15 cellular contexts compared by ENCODE assay signal in the genomic region with DNA sequence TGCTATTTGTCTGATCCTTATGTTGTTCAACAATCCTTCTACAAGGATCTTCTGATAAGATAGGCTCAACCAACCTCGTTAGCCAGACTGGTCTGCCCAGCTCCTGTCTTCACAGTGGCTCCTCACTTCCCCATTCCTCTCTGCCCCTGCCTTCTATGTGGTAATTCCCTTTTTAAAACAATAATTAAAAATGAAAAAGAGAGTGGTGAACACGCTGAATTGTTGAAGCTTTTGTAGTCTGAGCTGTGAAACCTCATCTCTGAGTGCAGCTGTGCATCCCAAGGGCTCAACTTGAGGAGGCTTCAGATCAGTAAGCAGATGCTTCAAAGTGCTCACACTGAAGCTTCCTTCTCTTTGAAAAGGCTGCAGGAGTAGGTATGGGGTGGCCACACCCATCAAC.
DNase-seq lines count a peak whose midpoint lies in the region; ATAC-seq and TF ChIP-seq lines count a peak whose summit lies in the region.
"Had no signal": no experiment of that assay in that cellular context is flagged by ENCODE, and none has a peak within 500 bp of the region (broad histone marks: within the 10 kb centered on the region; RNA-seq: fewer than 3 reads in every experiment).

No MANE protein-coding gene starts in this region.

- H3K4me3 Mint-ChIP-seq in IgD-negative memory B cell = no peak overlapping the region
- H3K4me3 Mint-ChIP-seq: neural crest cell had no signal

- peaks cover 16 to 35% (median 33%) of the 10 kb centered on the region in 3 donors for H3K4me1 Mint-ChIP-seq in IgD-negative memory B cell

- no peak overlapping the region for H3K4me3 ChIP-seq in lower lobe of right lung
- H3K4me3 ChIP-seq: BLaER1, breast epithelium, heart right ventricle had no signal

- no peaks in the 10 kb centered on the region for H3K27me3 ChIP-seq in lower lobe of right lung (ENCODE audit: low read depth)
- H3K27me3 ChIP-seq: BLaER1, breast epithelium, heart right ventricle had no signal

- intact Hi-C loops in lower lobe of right lung (cut with DNase I) = no loop called here

- DNase-seq in EH (ENCODE audit: low read depth) = peak; percentile 27
- peak; percentile 24 for DNase-seq in SKM-1 (lab: John Stamatoyannopoulos, UW; ENCODE audit: unreplicated experiment)
- DNase-seq in lower lobe of right lung = no peak
- no peak for DNase-seq in hippocampal formation (lab: John Stamatoyannopoulos, UW)
- no peak for DNase-seq in LoVo (ENCODE audit: low spot score)
- no peak for DNase-seq in activated CD8-positive, alpha-beta memory T cell treated with anti-CD3 and anti-CD28 coated beads for 24 hours
- DNase-seq in NCI-H526 (lab: John Stamatoyannopoulos, UW) = no peak
- DNase-seq: activated CD4-positive, alpha-beta T cell treated with anti-CD3 and anti-CD28 coated beads, Interleukin-2, amount 50 U/mL, for 4 hours; activated gamma-delta T cell treated with Interleukin-2 at 50 U/mL for 16 hours; heart right ventricle; NCI-H2081 had no signal

- no peak for TF ChIP-seq CTCF in lower lobe of right lung (IDR thresholded peaks at IDR 0.05)

- peaks cover 34% of the 10 kb centered on the region for H3K4me1 ChIP-seq in lower lobe of right lung
- H3K4me1 ChIP-seq: BLaER1, breast epithelium had no signal

- no peaks in the 10 kb centered on the region for H3K9me3 Mint-ChIP-seq in IgD-negative memory B cell
- H3K9me3 Mint-ChIP-seq: neural crest cell had no signal

- peak overlapping the region; percentile 42 for H3K27ac ChIP-seq in lower lobe of right lung
- H3K27ac ChIP-seq: BLaER1, breast epithelium had no signal

- H3K9me3 ChIP-seq in lower lobe of right lung = no peaks in the 10 kb centered on the region
- H3K9me3 ChIP-seq: BLaER1, breast epithelium, heart right ventricle had no signal

- peak overlapping the region in 2 of 3 donors; percentile 15 to 85 for H3K27ac Mint-ChIP-seq in IgD-negative memory B cell

- ATAC-seq in lower lobe of right lung = peak; percentile 25 to 46

- no peaks in the 10 kb centered on the region for H3K36me3 ChIP-seq in lower lobe of right lung
- H3K36me3 ChIP-seq: BLaER1, breast epithelium, heart right ventricle had no signal

- no peaks in the 10 kb centered on the region for H3K36me3 Mint-ChIP-seq in IgD-negative memory B cell

- no peaks in the 10 kb centered on the region for H3K27me3 Mint-ChIP-seq in IgD-negative memory B cell

Comparison
In these comparisons a context has a peak if more than half of its experiments do, and no peak if none do; other contexts are left out.
1. DNase-seq: peak in EH (single experiment) and SKM-1 (single experiment); none in lower lobe of right lung (single experiment), hippocampal formation (0 of 2), LoVo (single experiment), activated CD8-positive, alpha-beta memory T cell treated with anti-CD3 and anti-CD28 coated beads for 24 hours (single experiment) and NCI-H526 (0 of 2).